ENCODE assay signal across 26 cellular contexts in the genomic region with DNA sequence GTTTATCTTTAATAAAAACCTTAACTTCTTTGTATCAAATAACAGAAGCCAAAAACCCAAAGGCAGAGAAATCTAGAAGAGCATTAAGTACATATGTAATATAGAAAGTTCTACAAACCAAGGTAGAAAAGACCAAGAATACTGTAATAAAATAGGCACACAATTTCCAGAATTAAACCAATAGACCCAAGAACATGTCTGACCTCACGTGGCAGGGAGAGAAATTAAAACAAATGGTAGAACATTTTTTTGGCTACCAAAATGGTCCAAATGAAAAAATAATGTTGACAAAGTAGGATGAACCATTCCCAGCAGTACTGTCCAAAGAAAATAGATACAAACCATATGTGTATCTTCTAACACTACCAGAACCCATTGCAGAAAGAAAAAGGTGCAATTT.
"Had no signal": no experiment of that assay in that cellular context is flagged by ENCODE, and none has a peak within 500 bp of the region (broad histone marks: within the 10 kb centered on the region; RNA-seq: fewer than 3 reads in every experiment).

No MANE protein-coding gene starts in this region.

- H3K36me3 ChIP-seq: ascending aorta, cardiac muscle cell, gastrocnemius medialis, ovary, thoracic aorta, uterus had no signal

- H3K4me1 ChIP-seq: ascending aorta, gastrocnemius medialis, uterus had no signal

- FAIRE-seq: keratinocyte had no signal

- DNase-seq: activated B cell treated with CpG ODN at 0.5 μM for 24 hours; activated CD4-positive, alpha-beta T cell treated with anti-CD3 and anti-CD28 coated beads for 48 hours; activated CD4-positive, alpha-beta T cell treated with anti-CD3 and anti-CD28 coated beads, Interleukin-2, amount 50 U/mL, for 48 hours; activated gamma-delta T cell treated with Interleukin-2 at 50 U/mL for 16 hours; cerebellar nuclear complex; dorsolateral prefrontal cortex; effector memory CD4-positive, alpha-beta T cell; gastrocnemius medialis; hippocampal formation; left cardiac atrium; midbrain; naive thymus-derived CD4-positive, alpha-beta T cell; ovary; retina; stimulated activated CD4-positive, alpha-beta T cell treated with anti-CD3 and anti-CD28 coated beads, Interleukin-12 subunit alpha, Interleukin-12 subunit beta, amount 100 ng/mL, for 4 hours; stimulated activated CD4-positive, alpha-beta T cell treated with anti-CD3 and anti-CD28 coated beads, Interleukin-4, amount 100 ng/mL, for 24 hours; uterus had no signal

- H3K9me3 ChIP-seq: ascending aorta, gastrocnemius medialis, ovary, thoracic aorta, uterus had no signal

- ATAC-seq: activated naive CD4-positive, alpha-beta T cell treated with anti-CD3 and anti-CD28 coated beads, Interleukin-2, amount 50 U/mL, for 72 hours; gastrocnemius medialis; left cardiac atrium; naive thymus-derived CD4-positive, alpha-beta T cell; sciatic nerve; stimulated activated effector memory CD8-positive, alpha-beta T cell treated with anti-CD3 and anti-CD28 coated beads, Interleukin-12 subunit alpha, Interleukin-12 subunit beta, amount 100 ng/mL, for 72 hours had no signal

- H3K27me3 ChIP-seq: ascending aorta, cardiac muscle cell, dorsolateral prefrontal cortex, gastrocnemius medialis, ovary, uterus had no signal

- H3K27ac ChIP-seq: ascending aorta, cardiac muscle cell, coronary artery, dorsolateral prefrontal cortex, gastrocnemius medialis, ovary, skin epidermis, thoracic aorta, uterus had no signal

- H3K4me3 ChIP-seq: ascending aorta, cardiac muscle cell, coronary artery, dorsolateral prefrontal cortex, gastrocnemius medialis, ovary, skin epidermis, thoracic aorta, uterus had no signal
